In the genomic region with DNA sequence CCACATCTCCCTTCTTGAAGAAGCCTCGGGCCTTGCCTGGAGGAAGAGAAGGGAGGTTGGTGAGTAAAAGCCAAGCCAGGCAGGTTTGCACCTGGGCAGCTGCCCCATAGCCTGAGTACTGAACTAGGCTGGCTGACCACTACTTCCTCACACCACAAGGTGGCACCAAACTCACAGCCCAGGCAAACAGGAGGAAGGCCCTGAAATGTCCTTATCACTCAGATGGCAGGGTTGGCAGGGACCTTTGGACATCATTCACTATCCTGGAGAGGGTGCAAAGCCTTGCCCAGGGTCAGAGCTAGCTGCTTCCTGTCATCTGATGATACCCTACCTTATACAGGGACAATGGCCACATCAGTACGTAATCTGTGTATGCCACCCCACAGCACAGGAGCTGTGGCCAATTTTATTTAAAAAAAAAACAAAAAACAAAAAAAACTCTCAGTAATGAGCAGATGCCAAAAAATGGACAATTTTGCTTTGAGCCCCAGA, we compare ENCODE assay signal across 8 cellular contexts. TPM values are rescaled to one million over a fixed set of nuclear protein-coding genes. Genes with fewer than 3 reads are reported as not detected.
DNase-seq lines count a peak whose midpoint lies in the region; ATAC-seq, FAIRE-seq and TF ChIP-seq lines count a peak whose summit lies in the region.

No MANE protein-coding gene starts in this region.

- H3K9ac ChIP-seq in kidney (ENCODE audit: low read length in 2 of 2) = no peak overlapping the region

- H3K36me3 ChIP-seq in bronchial epithelial cell (ENCODE audit: control insufficient read depth, insufficient read depth, low read length) (peaks cover 32% of the 10 kb centered on the region), kidney (ENCODE audit: control insufficient read depth in 1 of 2, insufficient read depth in 2 of 2, low read length in 2 of 2) (peaks cover 29 to 38% of the 10 kb centered on the region in 2 donors)

- peak; percentile 95 for TF ChIP-seq CTCF in C4-2B (conservative IDR thresholded peaks at IDR 0.05)
- peak; percentile 96 for TF ChIP-seq CTCF in bronchial epithelial cell (IDR thresholded peaks at IDR 0.05; ENCODE audit: insufficient read depth, low read length, severe bottlenecking)
- peak; percentile 94 for TF ChIP-seq CTCF in kidney (IDR thresholded peaks at IDR 0.05; ENCODE audit: borderline replicate concordance, extremely low read depth, insufficient read depth)

- peaks cover 0 to 25% of the 10 kb centered on the region in 2 donors for H3K4me1 ChIP-seq in kidney (ENCODE audit: control insufficient read depth in 1 of 2, insufficient read depth in 1 of 2, low read depth in 1 of 2, low read length in 2 of 2)

- intact Hi-C loops in kidney (cut with DNase I) = no loop called here

- H3K4me3 ChIP-seq in bronchial epithelial cell (ENCODE audit: low read depth, low read length) (no peak overlapping the region), kidney (ENCODE audit: low read length in 2 of 2) (no peak overlapping the region)

- no peaks in the 10 kb centered on the region for H3K9me3 ChIP-seq in kidney (ENCODE audit: control insufficient read depth in 1 of 2, low read length in 2 of 2)

- ATAC-seq in GM21786 (IDR thresholded peaks at IDR 0.05; ENCODE audit: unreplicated experiment) (peak; percentile 62), GM21515 (IDR thresholded peaks at IDR 0.05; ENCODE audit: unreplicated experiment) (no peak)

- FAIRE-seq in bronchial epithelial cell (lab: Jason Lieb, UNC) = peak; percentile 97
- no peak for FAIRE-seq in kidney (lab: Jason Lieb, UNC)

- H3K27ac ChIP-seq in C4-2B = no peak overlapping the region
- no peak overlapping the region for H3K27ac ChIP-seq in kidney (ENCODE audit: low read depth in 2 of 2, low read length in 2 of 2)

- H3K27me3 ChIP-seq in bronchial epithelial cell (ENCODE audit: control insufficient read depth, insufficient read depth, low read length) = no peaks in the 10 kb centered on the region

- DNase-seq in NCI-H2171 (lab: John Stamatoyannopoulos, UW) (peak; percentile 19), bronchial epithelial cell (ENCODE audit: low read depth) (peak; percentile 67), kidney (peak; percentile 80)
- peak; percentile 45 to 51 (median 48) for DNase-seq in activated CD4-positive, CD25-positive, alpha-beta regulatory T cell (lab: John Stamatoyannopoulos, UW)
- DNase-seq in stimulated activated CD4-positive, alpha-beta T cell treated with anti-CD3 and anti-CD28 coated beads, Interleukin-1b, Interleukin-23, amount 100 ng/mL, for 48 hours = peak; percentile 70

RNA-seq across cellular contexts. Expression of gene GRAMD2A, which starts 2.2 kb away (rescaled TPM):
- total RNA-seq in bronchial epithelial cell = 4.6 and 5.5 TPM in 2 replicates
- total RNA-seq in kidney = 5.4 TPM
- polyA plus RNA-seq in kidney (ENCODE audit: insufficient read depth, low read depth, low replicate concordance) = 2.7 TPM

RNA-seq across cellular contexts. Expression of gene PKM, which starts 31.2 kb away (rescaled TPM):
- total RNA-seq in bronchial epithelial cell (1,045 and 1,080 TPM in 2 replicates), kidney (1,124 TPM)
- 799 TPM for polyA plus RNA-seq in kidney (ENCODE audit: insufficient read depth, low read depth, low replicate concordance)

Comparison
In these comparisons a context has a peak if more than half of its experiments do, and no peak if none do; other contexts are left out.
1. DNase-seq: peak in every context shown above with its lines; median percentile 80 in kidney; 70 in stimulated activated CD4-positive, alpha-beta T cell treated with anti-CD3 and anti-CD28 coated beads, Interleukin-1b, Interleukin-23, amount 100 ng/mL, for 48 hours; 67 in bronchial epithelial cell; 48 in activated CD4-positive, CD25-positive, alpha-beta regulatory T cell; 19 in NCI-H2171.